8 cellular contexts compared by ENCODE assay signal in genomic region chr12:1630081-1630826, GRCh38. TPM values are rescaled to one million over a fixed set of nuclear protein-coding genes. Genes with fewer than 3 reads are reported as not detected.
DNase-seq lines count a peak whose midpoint lies in the region; ATAC-seq, FAIRE-seq and TF ChIP-seq lines count a peak whose summit lies in the region.

No MANE protein-coding gene starts in this region.

- 0 out of 2 replicates have a peak, but pooled peaks cover 9% of the 10 kb centered on the region for H3K4me1 ChIP-seq in PC-3 (ENCODE audit: insufficient read depth, low read length)

- peak overlapping the region; percentile 66 for H3K4me3 ChIP-seq in PC-3 (ENCODE audit: low read length)
- H3K4me3 ChIP-seq in bronchial epithelial cell (ENCODE audit: low read depth, low read length) = peak overlapping the region; percentile 36

- H3K9me2 ChIP-seq in PC-3 (replicated peaks; ENCODE audit: low read length) = no peaks in the 10 kb centered on the region

- DNase-seq in stimulated activated CD4-positive, alpha-beta T cell treated with anti-CD3 and anti-CD28 coated beads, Interleukin-15, amount 100 ng/mL, for 24 hours = peak; percentile 39
- no peak for DNase-seq in stimulated activated CD4-positive, alpha-beta T cell treated with anti-CD3 and anti-CD28 coated beads, Interleukin-1b, Interleukin-23, amount 100 ng/mL, for 48 hours
- DNase-seq in PC-3 (peak; percentile 36), bronchial epithelial cell (ENCODE audit: low read depth) (no peak), left colon (peak; percentile 62 to 69), RPMI8226 (no peak)
- peak; percentile 39 for DNase-seq in stimulated activated CD8-positive, alpha-beta memory T cell treated with anti-CD3 and anti-CD28 coated beads, Interleukin-4, amount 100 ng/mL, for 48 hours

- no peak for FAIRE-seq in bronchial epithelial cell (lab: Jason Lieb, UNC)

- TF ChIP-seq CTCF in PC-3 (conservative IDR thresholded peaks at IDR 0.05; ENCODE audit: low read depth, low read length) (0 out of 2 replicates have a peak, but pooled peaks have one; percentile 7), bronchial epithelial cell (IDR thresholded peaks at IDR 0.05; ENCODE audit: insufficient read depth, low read length, severe bottlenecking) (peak; percentile 56)

- H3K36me3 ChIP-seq in PC-3 (ENCODE audit: low read depth, low read length) = no peaks in the 10 kb centered on the region
- no peaks in the 10 kb centered on the region for H3K36me3 ChIP-seq in bronchial epithelial cell (ENCODE audit: control insufficient read depth, insufficient read depth, low read length)

- POLR2A ChIA-PET in PC-3 (lab: Charles Lee; ENCODE audit: unreplicated experiment) = no interaction called here

- peak overlapping the region; percentile 79 for H2AFZ ChIP-seq in PC-3 (ENCODE audit: low read length)

- H3K27ac ChIP-seq in PC-3 (ENCODE audit: low read length) = no peak overlapping the region

- CTCF ChIA-PET in PC-3 (lab: Charles Lee) = interaction anchor here (1.0 kb wide), 1 partner anchor 299 kb away, joined by 3 read pairs; no protein-coding TSS in a partner anchor

- peaks cover 14% of the 10 kb centered on the region for H3K27me3 ChIP-seq in PC-3 (ENCODE audit: low read length)
- H3K27me3 ChIP-seq in bronchial epithelial cell (ENCODE audit: control insufficient read depth, insufficient read depth, low read length) = peaks cover 20% of the 10 kb centered on the region

- no peaks in the 10 kb centered on the region for H3K79me2 ChIP-seq in PC-3 (ENCODE audit: low read length)

- H4K20me1 ChIP-seq in PC-3 (ENCODE audit: low read length) = no peaks in the 10 kb centered on the region

- BruUV-seq in PC-3 (replicated peaks; lab: Mats Ljungman, UMichigan) = no TSS peak

- ATAC-seq in PC-3 (peak; percentile 66), left colon (peak; percentile 74), HG02763 (IDR thresholded peaks at IDR 0.05; ENCODE audit: unreplicated experiment) (no peak)

- H3K9me3 ChIP-seq in PC-3 (ENCODE audit: low read length) = no peaks in the 10 kb centered on the region

- no peaks in the 10 kb centered on the region for H3F3A ChIP-seq in PC-3 (ENCODE audit: low read length, unreplicated experiment)

- H3K4me2 ChIP-seq in PC-3 (ENCODE audit: low read length) = peak overlapping the region; percentile 88

- H3K9ac ChIP-seq in PC-3 (ENCODE audit: low read length) = no peak overlapping the region

- intact Hi-C loops in PC-3 (cut with micrococcal nuclease) (loop anchor here (5.0 kb wide), 2 partner anchors 162 to 307 kb away; no protein-coding TSS in a partner anchor), left colon (cut with DNase I, micrococcal nuclease) (no loop called here)

RNA-seq across cellular contexts. Expression of gene WNT5B, which starts 1.2 kb away (rescaled TPM):
- total RNA-seq in PC-3 (2014; rRNA removed) (1.7 and 2.2 TPM in 2 replicates), bronchial epithelial cell (0.77 and 0.79 TPM in 2 replicates), left colon (1 to 10 TPM; 4.5 to 9.4 TPM)

RNA-seq across cellular contexts. Expression of gene FBXL14, which starts 35.9 kb away (rescaled TPM):
- total RNA-seq in PC-3 (2014; rRNA removed) = 18.3 and 21.8 TPM in 2 replicates
- total RNA-seq in bronchial epithelial cell = 9.7 and 10.2 TPM in 2 replicates
- total RNA-seq in left colon = 10 to 100 TPM; 32.6 to 40.8 TPM

Comparison
In these comparisons a context has a peak if more than half of its experiments do, and no peak if none do; other contexts are left out.
1. DNase-seq: peak in stimulated activated CD4-positive, alpha-beta T cell treated with anti-CD3 and anti-CD28 coated beads, Interleukin-15, amount 100 ng/mL, for 24 hours (single experiment), PC-3 (single experiment), left colon (2 of 2) and stimulated activated CD8-positive, alpha-beta memory T cell treated with anti-CD3 and anti-CD28 coated beads, Interleukin-4, amount 100 ng/mL, for 48 hours (single experiment); none in stimulated activated CD4-positive, alpha-beta T cell treated with anti-CD3 and anti-CD28 coated beads, Interleukin-1b, Interleukin-23, amount 100 ng/mL, for 48 hours (single experiment), bronchial epithelial cell (single experiment) and RPMI8226 (single experiment).